ENCODE assay signal across 1 cellular context in the genomic region with DNA sequence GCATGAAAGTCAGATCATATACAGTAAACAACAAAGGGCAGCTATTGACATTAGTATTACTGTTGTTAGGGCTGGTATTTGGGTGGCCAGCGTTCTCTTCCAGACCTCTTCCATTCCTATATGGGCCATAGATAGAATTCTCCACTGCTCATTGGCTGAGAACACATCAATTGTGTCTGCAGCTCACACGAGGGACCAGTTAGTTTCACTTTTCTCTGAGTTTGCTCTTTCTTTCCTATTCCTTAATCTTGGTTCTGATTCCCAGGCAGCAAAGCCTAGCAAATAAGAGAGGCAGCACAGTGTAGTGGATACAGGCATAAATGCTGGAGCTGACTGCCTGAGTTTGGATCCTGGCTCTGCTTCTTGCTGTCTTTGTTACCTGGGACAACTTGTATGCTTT.
TF ChIP-seq lines count a peak whose summit lies in the region.

No MANE protein-coding gene starts in this region.

TF ChIP-seq in IMR-90, 13 proteins besides CTCF, POLR2A, EP300 and RAD21:
- TF ChIP-seq, protein P1, sequence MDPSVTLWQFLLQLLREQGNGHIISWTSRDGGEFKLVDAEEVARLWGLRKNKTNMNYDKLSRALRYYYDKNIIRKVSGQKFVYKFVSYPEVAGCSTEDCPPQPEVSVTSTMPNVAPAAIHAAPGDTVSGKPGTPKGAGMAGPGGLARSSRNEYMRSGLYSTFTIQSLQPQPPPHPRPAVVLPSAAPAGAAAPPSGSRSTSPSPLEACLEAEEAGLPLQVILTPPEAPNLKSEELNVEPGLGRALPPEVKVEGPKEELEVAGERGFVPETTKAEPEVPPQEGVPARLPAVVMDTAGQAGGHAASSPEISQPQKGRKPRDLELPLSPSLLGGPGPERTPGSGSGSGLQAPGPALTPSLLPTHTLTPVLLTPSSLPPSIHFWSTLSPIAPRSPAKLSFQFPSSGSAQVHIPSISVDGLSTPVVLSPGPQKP (IDR thresholded peaks at IDR 0.05; ENCODE audit: borderline replicate concordance, low read depth, low read length): no peak
- TF ChIP-seq FOS (IDR thresholded peaks at IDR 0.05; ENCODE audit: low read depth, low read length) (no peak), RCOR1 (IDR thresholded peaks at IDR 0.05; ENCODE audit: insufficient replicate concordance, low read length) (no peak), NFE2L2 (IDR thresholded peaks at IDR 0.05; ENCODE audit: low read depth, low read length) (no peak), SMC3 (IDR thresholded peaks at IDR 0.05; ENCODE audit: low read depth, low read length) (no peak), MAZ (IDR thresholded peaks at IDR 0.05; ENCODE audit: borderline replicate concordance, low read depth, low read length) (no peak), MXI1 (IDR thresholded peaks at IDR 0.05; ENCODE audit: borderline replicate concordance, low read depth, low read length) (no peak), CEBPB (IDR thresholded peaks at IDR 0.05; ENCODE audit: low read depth, low read length) (no peak), RFX5 (IDR thresholded peaks at IDR 0.05; ENCODE audit: low read depth, low read length) (no peak), MAFK (IDR thresholded peaks at IDR 0.05; ENCODE audit: low read depth, low read length) (no peak), CHD1 (IDR thresholded peaks at IDR 0.05; ENCODE audit: low read depth, low read length) (no peak), BHLHE40 (IDR thresholded peaks at IDR 0.05; ENCODE audit: low read depth, low read length) (no peak)
- TF ChIP-seq, protein P2, sequence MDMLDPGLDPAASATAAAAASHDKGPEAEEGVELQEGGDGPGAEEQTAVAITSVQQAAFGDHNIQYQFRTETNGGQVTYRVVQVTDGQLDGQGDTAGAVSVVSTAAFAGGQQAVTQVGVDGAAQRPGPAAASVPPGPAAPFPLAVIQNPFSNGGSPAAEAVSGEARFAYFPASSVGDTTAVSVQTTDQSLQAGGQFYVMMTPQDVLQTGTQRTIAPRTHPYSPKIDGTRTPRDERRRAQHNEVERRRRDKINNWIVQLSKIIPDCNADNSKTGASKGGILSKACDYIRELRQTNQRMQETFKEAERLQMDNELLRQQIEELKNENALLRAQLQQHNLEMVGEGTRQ (IDR thresholded peaks at IDR 0.05; ENCODE audit: low read depth, low read length): no peak
